In the genomic region with DNA sequence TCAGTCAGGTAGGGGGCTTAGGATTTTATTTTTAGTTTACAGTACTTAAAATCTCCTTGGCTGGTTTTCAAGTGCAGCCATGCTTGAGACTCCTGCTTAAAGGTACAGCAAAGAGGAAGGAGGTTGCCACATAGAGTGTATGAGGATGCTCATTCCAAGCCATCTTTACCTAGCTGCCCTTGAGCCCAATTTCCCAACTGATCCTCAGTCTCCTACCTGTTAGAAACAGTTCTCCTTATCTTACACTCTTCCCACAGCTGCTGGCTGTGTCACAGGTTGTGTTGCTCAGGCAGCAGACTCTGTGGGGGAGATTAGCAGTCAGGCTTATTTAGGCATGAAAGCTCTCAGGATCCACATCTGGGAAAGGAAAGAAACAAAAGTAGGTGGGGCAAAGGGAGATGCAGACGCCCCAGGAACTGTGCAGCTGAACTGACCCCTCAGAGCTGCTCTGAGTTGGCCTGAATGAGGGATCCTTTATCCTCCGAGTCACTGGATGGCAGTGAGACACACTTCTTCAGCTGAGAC, we compare ENCODE assay signal across 30 cellular contexts.
"Had no signal": no experiment of that assay in that cellular context is flagged by ENCODE, and none has a peak within 500 bp of the region (broad histone marks: within the 10 kb centered on the region; RNA-seq: fewer than 3 reads in every experiment).

No MANE protein-coding gene starts in this region.

- H3K9me3 Mint-ChIP-seq: activated naive CD8-positive, alpha-beta T cell treated with anti-CD3 and anti-CD28 coated beads, Interleukin-2, amount 50 U/mL, for 24 hours had no signal

- H3K9me3 ChIP-seq: ascending aorta, body of pancreas, Peyer's patch, SJCRH30, SK-N-SH had no signal

- H3K4me3 ChIP-seq: ascending aorta, body of pancreas, K562, Peyer's patch, SJCRH30 had no signal

- H3K9ac ChIP-seq: SK-N-SH had no signal

- ATAC-seq: activated CD8-positive, alpha-beta T cell treated with anti-CD3 and anti-CD28 coated beads, Interleukin-2, amount 10 ng/mL, durations not matched to agents 7 days and 5 days; activated naive CD4-positive, alpha-beta T cell treated with anti-CD3 and anti-CD28 coated beads, Interleukin-2, amount 50 U/mL, for 72 hours; activated naive CD8-positive, alpha-beta T cell treated with anti-CD3 and anti-CD28 coated beads, Interleukin-2, amount 50 U/mL, for 24 hours; body of pancreas; K562 had no signal

- DNase-seq: activated CD4-positive, alpha-beta T cell treated with anti-CD3 and anti-CD28 coated beads for 48 hours; activated CD4-positive, alpha-beta T cell treated with anti-CD3 and anti-CD28 coated beads, Interleukin-2, amount 50 U/mL, for 4 hours; activated CD4-positive, CD25-positive, alpha-beta regulatory T cell treated with anti-CD3 and anti-CD28 coated beads, Interleukin-2, amount 50 U/mL, for 72 hours; activated CD8-positive, alpha-beta memory T cell treated with anti-CD3 and anti-CD28 coated beads, Interleukin-2, amount 50 U/mL, for 48 hours; activated CD8-positive, alpha-beta T cell treated with anti-CD3 and anti-CD28 coated beads, Interleukin-2, amount 10 ng/mL, durations not matched to agents 7 days and 5 days; activated effector memory CD4-positive, alpha-beta T cell treated with Interleukin-2 at 50 U/mL for 16 hours; activated naive CD4-positive, alpha-beta T cell; activated naive CD8-positive, alpha-beta T cell treated with anti-CD3 and anti-CD28 coated beads, Interleukin-2, amount 50 U/mL, for 24 hours; activated T-cell treated with anti-CD3 and anti-CD28 coated beads, Interleukin-2, amount 50 U/mL, for 1 hour; amniotic stem cell; body of pancreas; central memory CD4-positive, alpha-beta T cell; Karpas-422; NCI-H1105; NCI-H1436; NCI-H1694 treated with DMSO at 0.1 percent for 48 hours; NCI-H2029 treated with DMSO at 0.1 percent for 48 hours; NCI-H345; NCI-H510A; OCI-M1; Peyer's patch; Right ventricle myocardium superior; SJCRH30; SK-N-SH; T-helper 1 cell had no signal

- H3K27ac ChIP-seq: ascending aorta, body of pancreas, Peyer's patch, RWPE1, SJCRH30 had no signal

- H3K4me1 ChIP-seq: ascending aorta, body of pancreas, Peyer's patch, SJCRH30 had no signal

- H3K36me3 Mint-ChIP-seq: activated naive CD4-positive, alpha-beta T cell treated with anti-CD3 and anti-CD28 coated beads, Interleukin-2, amount 50 U/mL, for 72 hours had no signal

- H3K4me3 Mint-ChIP-seq: activated CD8-positive, alpha-beta T cell treated with anti-CD3 and anti-CD28 coated beads, Interleukin-2, amount 10 ng/mL, durations not matched to agents 7 days and 5 days; activated naive CD8-positive, alpha-beta T cell treated with anti-CD3 and anti-CD28 coated beads, Interleukin-2, amount 50 U/mL, for 24 hours; activated T-helper 1 cell treated with anti-CD3 and anti-CD28 coated beads, Interleukin-12 subunit alpha, Interleukin-12 subunit beta, Interleukin-2, Interleukin-4 antibody, amounts not matched to agents 30 ng/mL and 10 ng/mL and 1 ng/mL, durations not matched to agents 14 hours and 24 hours and 36 hours had no signal

- H3K9me2 ChIP-seq: SK-N-SH had no signal

- H3K27me3 ChIP-seq: ascending aorta, body of pancreas, Peyer's patch, SJCRH30 had no signal

- H3K4me1 Mint-ChIP-seq: activated naive CD8-positive, alpha-beta T cell treated with anti-CD3 and anti-CD28 coated beads, Interleukin-2, amount 50 U/mL, for 24 hours had no signal

- H3K36me3 ChIP-seq: ascending aorta, Peyer's patch, SJCRH30 had no signal

- H3K27ac Mint-ChIP-seq: activated CD8-positive, alpha-beta T cell treated with anti-CD3 and anti-CD28 coated beads, Interleukin-2, amount 10 ng/mL, durations not matched to agents 7 days and 5 days; activated naive CD4-positive, alpha-beta T cell treated with anti-CD3 and anti-CD28 coated beads, Interleukin-2, amount 50 U/mL, for 72 hours; activated naive CD8-positive, alpha-beta T cell treated with anti-CD3 and anti-CD28 coated beads, Interleukin-2, amount 50 U/mL, for 24 hours; activated T-helper 1 cell treated with anti-CD3 and anti-CD28 coated beads, Interleukin-12 subunit alpha, Interleukin-12 subunit beta, Interleukin-2, Interleukin-4 antibody, amounts not matched to agents 30 ng/mL and 10 ng/mL and 1 ng/mL, durations not matched to agents 14 hours and 24 hours and 36 hours had no signal

- H3K4me2 ChIP-seq: SK-N-SH had no signal
